8 cellular contexts compared by ENCODE assay signal in the genomic region with DNA sequence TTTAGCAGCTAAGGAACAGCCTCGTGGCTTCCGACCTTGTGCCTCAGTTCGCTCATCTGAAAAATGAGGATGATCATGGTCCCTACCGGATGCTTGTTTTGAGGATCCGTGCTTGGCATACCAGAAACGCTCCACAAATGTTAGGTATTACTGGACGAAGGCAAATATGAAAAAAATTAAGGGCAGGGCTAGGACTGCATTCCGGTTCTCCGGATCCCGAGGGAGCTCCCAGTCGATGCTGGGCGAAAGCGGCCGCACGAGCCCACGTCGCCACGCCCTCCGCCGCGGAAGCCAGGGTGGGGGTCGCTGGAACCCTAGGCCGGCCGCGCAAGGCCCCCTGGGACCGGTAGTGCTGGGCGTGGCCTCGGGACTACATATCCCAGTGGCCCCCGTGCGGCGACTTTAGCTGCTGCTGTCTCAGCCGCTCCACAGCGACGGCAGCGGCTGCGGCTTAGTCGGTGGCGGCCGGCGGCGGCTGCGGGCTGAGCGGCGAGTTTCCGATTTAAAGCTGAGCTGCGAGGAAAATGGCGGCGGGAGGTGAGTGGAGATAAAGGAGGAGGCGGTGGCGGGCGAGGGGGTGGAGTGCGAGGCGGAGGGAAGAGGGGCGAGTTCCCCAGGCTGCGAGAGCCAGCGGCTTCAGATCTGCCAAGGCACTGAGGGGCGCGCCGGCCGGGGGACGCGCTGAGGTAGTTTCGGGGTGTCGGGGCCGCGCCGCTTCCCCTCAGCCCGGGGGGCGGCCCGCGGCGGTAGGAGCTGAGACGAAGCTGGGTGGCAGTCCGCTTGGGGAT. TPM values are rescaled to one million over a fixed set of nuclear protein-coding genes. Genes with fewer than 3 reads are reported as not detected.
DNase-seq lines count a peak whose midpoint lies in the region; ATAC-seq, FAIRE-seq and TF ChIP-seq lines count a peak whose summit lies in the region.

A gene (plus strand): TSS at position 405 of the 788 bp plus-strand sequence. CDS start 120,361 bp downstream, outside the sequence.

- DNase-seq in AG10803 (ENCODE audit: low read depth) = peak; percentile 96
- DNase-seq in NCI-H446 treated with DMSO at 0.1 percent for 48 hours (lab: John Stamatoyannopoulos, UW) = peak; percentile 90
- DNase-seq in cerebellar cortex (ENCODE audit: low spot score) = peak; percentile 94
- DNase-seq in kidney = peak; percentile 98
- peak; percentile 82 to 90 for DNase-seq in stimulated activated CD4-positive, alpha-beta T cell treated with anti-CD3 and anti-CD28 coated beads, Interleukin-15, amount 100 ng/mL, for 1 hour (ENCODE audit: low read depth in 1 of 2, low spot score in 1 of 2)

- TF ChIP-seq CTCF in AG10803 (conservative IDR thresholded peaks at IDR 0.05; ENCODE audit: low read length) (peak; percentile 42), kidney (IDR thresholded peaks at IDR 0.05; ENCODE audit: borderline replicate concordance, extremely low read depth, insufficient read depth) (peak; percentile 48)

- no peak for FAIRE-seq in kidney (lab: Jason Lieb, UNC)

- H3K9me3 ChIP-seq in kidney (ENCODE audit: control insufficient read depth in 1 of 2, low read length in 2 of 2) = no peaks in the 10 kb centered on the region

- H3K4me3 ChIP-seq in AG10803 (ENCODE audit: low read length) (peak within 1 kb of the TSS; percentile 71), kidney (ENCODE audit: low read length in 2 of 2) (peak within 1 kb of the TSS; percentile 78 to 86)

- H3K4me1 ChIP-seq in kidney (ENCODE audit: control insufficient read depth in 1 of 2, insufficient read depth in 1 of 2, low read depth in 1 of 2, low read length in 2 of 2) = peaks cover 5 to 16% of the 10 kb centered on the region in 2 donors

- ATAC-seq in GM19023 (IDR thresholded peaks at IDR 0.05; ENCODE audit: unreplicated experiment) (peak; percentile 76), HG03280 (IDR thresholded peaks at IDR 0.05; ENCODE audit: unreplicated experiment) (peak; percentile 79)
- ATAC-seq in activated CD4-positive, CD25-positive, alpha-beta regulatory T cell treated with anti-CD3 and anti-CD28 coated beads, Interleukin-2, amount 50 U/mL, for 24 hours = peak; percentile 80 to 81

- H3K9ac ChIP-seq in kidney (ENCODE audit: low read length in 2 of 2) = peak within 1 kb of the TSS; percentile 79 to 91

- H3K36me3 ChIP-seq in kidney (ENCODE audit: control insufficient read depth in 1 of 2, insufficient read depth in 2 of 2, low read length in 2 of 2) = no peaks in the 10 kb centered on the region

- intact Hi-C loops in kidney (cut with DNase I) = no loop called here

- peak within 1 kb of the TSS; percentile 91 to 92 for H3K27ac ChIP-seq in kidney (ENCODE audit: low read depth in 2 of 2, low read length in 2 of 2)

RNA-seq across cellular contexts. Expression of the gene that starts here (rescaled TPM):
- 38.8 TPM for total RNA-seq in kidney
- 4.9 TPM for polyA plus RNA-seq in kidney (ENCODE audit: insufficient read depth, low read depth, low replicate concordance)

Comparison
In these comparisons a context has a peak if more than half of its experiments do, and no peak if none do; other contexts are left out.
1. Peak in every context shown above with its lines: DNase-seq, ATAC-seq, H3K4me3 ChIP-seq and H3K27ac ChIP-seq.